ENCODE assay signal across 1 cellular context in genomic region chr16:1984347-1985225, GRCh38.
TF ChIP-seq lines count a peak whose summit lies in the region.

No MANE protein-coding gene starts in this region.

TF ChIP-seq in WTC11, 78 proteins besides CTCF, POLR2A, EP300 and RAD21 (continued from another document):
- no peak for TF ChIP-seq ATF6 (CRISPR knock-in tag; IDR thresholded peaks at IDR 0.05)
- no peak for TF ChIP-seq TP53 (CRISPR knock-in tag; IDR thresholded peaks at IDR 0.05)
- 0 out of 2 replicates have a peak, but pooled peaks have one; percentile 0 for TF ChIP-seq FOXP4 (CRISPR knock-in tag; IDR thresholded peaks at IDR 0.05)
- TF ChIP-seq IRF1 (CRISPR knock-in tag; IDR thresholded peaks at IDR 0.05), result no peak
- TF ChIP-seq KAT7 (CRISPR knock-in tag; IDR thresholded peaks at IDR 0.05; ENCODE audit: borderline replicate concordance), result 0 out of 2 replicates have a peak, but pooled peaks have one; percentile 68
- TF ChIP-seq MAX (CRISPR knock-in tag; IDR thresholded peaks at IDR 0.05), result 0 out of 2 replicates have a peak, but pooled peaks have one; percentile 23
- TF ChIP-seq ZNF423 (CRISPR knock-in tag; IDR thresholded peaks at IDR 0.05), result no peak
- no peak for TF ChIP-seq USF1 (CRISPR knock-in tag; IDR thresholded peaks at IDR 0.05)
